11 cellular contexts compared by ENCODE assay signal in the genomic region with DNA sequence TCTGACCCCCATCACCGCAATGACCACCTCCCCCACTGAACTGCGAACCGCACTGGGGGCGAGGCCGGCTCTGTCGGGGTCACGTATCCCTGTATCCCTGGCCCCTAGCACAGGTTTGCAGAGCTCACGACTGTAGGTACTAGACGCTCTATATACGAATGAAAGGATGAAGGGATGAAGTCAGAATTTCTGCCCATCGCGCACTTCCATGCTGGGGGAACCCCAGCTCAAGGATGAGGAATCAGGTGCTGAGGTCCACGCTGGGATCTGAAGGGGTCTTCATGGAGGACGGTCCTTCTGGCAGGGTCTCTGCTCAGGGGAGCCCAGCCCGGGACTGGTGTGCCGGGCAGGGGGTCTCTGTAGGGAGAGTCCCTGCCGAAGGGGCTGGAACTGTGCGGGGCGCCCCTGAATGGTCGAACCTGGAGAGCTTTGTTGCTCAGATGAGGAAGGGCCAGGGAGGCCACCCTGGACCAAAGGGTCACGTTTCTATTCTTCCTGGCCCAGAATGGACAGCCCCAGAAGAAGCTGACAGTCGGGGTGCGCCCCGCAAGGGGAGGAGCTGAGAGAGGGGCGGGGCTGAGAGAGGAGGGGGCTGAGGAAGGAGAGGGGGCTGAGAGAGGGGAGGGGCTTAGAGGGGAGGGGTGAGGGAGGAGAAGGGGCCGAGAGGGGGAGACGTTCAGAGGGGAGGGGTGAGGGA. TPM values are rescaled to one million over a fixed set of nuclear protein-coding genes. Genes with fewer than 3 reads are reported as not detected.
A peak's percentile ranks its signal among the peaks of the same experiment; 100 is the strongest.
DNase-seq lines count a peak whose midpoint lies in the region; ATAC-seq and TF ChIP-seq lines count a peak whose summit lies in the region.
"Had no signal": no experiment of that assay in that cellular context is flagged by ENCODE, and none has a peak within 500 bp of the region (broad histone marks: within the 10 kb centered on the region; RNA-seq: fewer than 3 reads in every experiment).

No MANE protein-coding gene starts in this region.

- peak overlapping the region; percentile 48 for H3K4me3 ChIP-seq in NT2/D1 (ENCODE audit: insufficient read length, low read depth)
- H3K4me3 ChIP-seq in osteoblast (ENCODE audit: insufficient read depth, low read length) = no peak overlapping the region

- H3K36me3 Mint-ChIP-seq in activated CD4-positive, alpha-beta T cell treated with anti-CD3 and anti-CD28 coated beads, Interleukin-2, amount 10 ng/mL, durations not matched to agents 7 days and 5 days (ENCODE audit: low read depth) = no peaks in the 10 kb centered on the region
- no peaks in the 10 kb centered on the region for H3K36me3 Mint-ChIP-seq in effector memory CD8-positive, alpha-beta T cell (ENCODE audit: insufficient read depth)

- POLR2A ChIA-PET in activated CD4-positive, alpha-beta T cell treated with anti-CD3 and anti-CD28 coated beads, Interleukin-2, amount 10 ng/mL, durations not matched to agents 7 days and 5 days (lab: Charles Lee) = no interaction called here

- peaks cover 8% of the 10 kb centered on the region for H3K4me1 Mint-ChIP-seq in activated CD4-positive, alpha-beta T cell treated with anti-CD3 and anti-CD28 coated beads, Interleukin-2, amount 10 ng/mL, durations not matched to agents 7 days and 5 days
- peaks cover 8 to 12% of the 10 kb centered on the region in 2 donors for H3K4me1 Mint-ChIP-seq in effector memory CD8-positive, alpha-beta T cell (ENCODE audit: low read depth in 2 of 2)

- peaks cover 6% of the 10 kb centered on the region for H3K4me1 ChIP-seq in NT2/D1 (ENCODE audit: insufficient read depth, insufficient read length)
- no peaks in the 10 kb centered on the region for H3K4me1 ChIP-seq in osteoblast (ENCODE audit: insufficient read depth, low read length)
- H3K4me1 ChIP-seq: BE2C had no signal

- CTCF ChIA-PET in activated CD4-positive, alpha-beta T cell treated with anti-CD3 and anti-CD28 coated beads, Interleukin-2, amount 10 ng/mL, durations not matched to agents 7 days and 5 days (lab: Charles Lee) = interaction anchor here (1.0 to 1.2 kb wide), 3 partner anchors 10 to 21 kb away, joined by 3 read pairs; no protein-coding TSS in a partner anchor

- no peaks in the 10 kb centered on the region for H3K79me2 ChIP-seq in osteoblast (ENCODE audit: insufficient read depth, low read length)

- no peak overlapping the region for H3K27ac ChIP-seq in osteoblast (ENCODE audit: low read depth, low read length)

- H4K20me1 ChIP-seq in osteoblast (ENCODE audit: insufficient read depth, low read length) = no peaks in the 10 kb centered on the region

- H3K27me3 Mint-ChIP-seq in activated CD4-positive, alpha-beta T cell treated with anti-CD3 and anti-CD28 coated beads, Interleukin-2, amount 10 ng/mL, durations not matched to agents 7 days and 5 days = peaks cover 32% of the 10 kb centered on the region
- H3K27me3 Mint-ChIP-seq in effector memory CD8-positive, alpha-beta T cell = peaks cover 14 to 27% of the 10 kb centered on the region in 2 donors

- peak; percentile 35 for ATAC-seq in effector memory CD8-positive, alpha-beta T cell (replicated peaks)
- no peak for ATAC-seq in GM21447 (IDR thresholded peaks at IDR 0.05; ENCODE audit: unreplicated experiment)

- peak overlapping the region; percentile 27 for H3K4me3 Mint-ChIP-seq in activated CD4-positive, alpha-beta T cell treated with anti-CD3 and anti-CD28 coated beads, Interleukin-2, amount 10 ng/mL, durations not matched to agents 7 days and 5 days
- peak overlapping the region; percentile 51 to 69 for H3K4me3 Mint-ChIP-seq in effector memory CD8-positive, alpha-beta T cell

- H3K36me3 ChIP-seq in NT2/D1 (ENCODE audit: insufficient read depth, insufficient read length, low read length) (no peaks in the 10 kb centered on the region), osteoblast (ENCODE audit: insufficient read depth, low read length) (no peaks in the 10 kb centered on the region)
- H3K36me3 ChIP-seq: BE2C had no signal

- no peaks in the 10 kb centered on the region for H3K9me3 ChIP-seq in NT2/D1 (ENCODE audit: insufficient read depth, low read length)
- H3K9me3 ChIP-seq in osteoblast (ENCODE audit: low read depth, low read length) = no peaks in the 10 kb centered on the region
- H3K9me3 ChIP-seq: BE2C had no signal

- H3K9ac ChIP-seq in NT2/D1 (ENCODE audit: insufficient read length, low read depth) = peak overlapping the region; percentile 37

- H3K27me3 ChIP-seq in NT2/D1 (ENCODE audit: insufficient read depth, insufficient read length) (peaks cover 25% of the 10 kb centered on the region), osteoblast (ENCODE audit: insufficient read depth, low read length) (peaks cover 14% of the 10 kb centered on the region)

- no peak overlapping the region for H3K4me2 ChIP-seq in osteoblast (ENCODE audit: insufficient read depth, low read length)

- H3K9me3 Mint-ChIP-seq in activated CD4-positive, alpha-beta T cell treated with anti-CD3 and anti-CD28 coated beads, Interleukin-2, amount 10 ng/mL, durations not matched to agents 7 days and 5 days = no peaks in the 10 kb centered on the region
- H3K9me3 Mint-ChIP-seq in effector memory CD8-positive, alpha-beta T cell = no peaks in the 10 kb centered on the region

- TF ChIP-seq CTCF in osteoblast (IDR thresholded peaks at IDR 0.05; ENCODE audit: extremely low read depth, low read depth, low read length) = no peak

- no peak overlapping the region for H2AFZ ChIP-seq in osteoblast (ENCODE audit: low read length)

- no peak overlapping the region for H3K27ac Mint-ChIP-seq in activated CD4-positive, alpha-beta T cell treated with anti-CD3 and anti-CD28 coated beads, Interleukin-2, amount 10 ng/mL, durations not matched to agents 7 days and 5 days
- H3K27ac Mint-ChIP-seq in effector memory CD8-positive, alpha-beta T cell = peak overlapping the region in 1 of 2 donors; percentile 30

- DNase-seq in activated CD4-positive, alpha-beta T cell treated with anti-CD3 and anti-CD28 coated beads, Interleukin-2, amount 10 ng/mL, durations not matched to agents 7 days and 5 days = no peak
- no peak for DNase-seq in activated CD4-positive, alpha-beta T cell treated with anti-CD3 and anti-CD28 coated beads, Interleukin-2, amount 50 U/mL, for 1 hour
- DNase-seq in NT2/D1 (ENCODE audit: low read depth, low spot score) (no peak), osteoblast (ENCODE audit: insufficient read length, low spot score, missing footprints) (peak; percentile 74), SW480 (ENCODE audit: low spot score) (no peak), cerebellum (ENCODE audit: low spot score) (no peak)
- no peak for DNase-seq in effector memory CD8-positive, alpha-beta T cell
- DNase-seq: NCI-H1930 had no signal

RNA-seq across cellular contexts. Expression of a gene that starts 37.9 kb away (rescaled TPM):
- total RNA-seq in activated CD4-positive, alpha-beta T cell treated with anti-CD3 and anti-CD28 coated beads, Interleukin-2, amount 10 ng/mL, durations not matched to agents 7 days and 5 days = not detected
- total RNA-seq in osteoblast (0.29 and 0.36 TPM in 2 replicates), cerebellum (21.4 TPM)

RNA-seq across cellular contexts. Expression of a gene that starts 41.9 kb away (rescaled TPM):
- total RNA-seq in activated CD4-positive, alpha-beta T cell treated with anti-CD3 and anti-CD28 coated beads, Interleukin-2, amount 10 ng/mL, durations not matched to agents 7 days and 5 days = 10 to 100 TPM; 19.6 to 21.9 TPM
- total RNA-seq in osteoblast = 1.8 TPM in 2 replicates
- 4.4 TPM for total RNA-seq in cerebellum

RNA-seq across cellular contexts. Expression of a gene that starts 57.6 kb away (rescaled TPM):
- under 1 TPM in 1 of 2 experiments, not detected in 1; 0.07 TPM for total RNA-seq in activated CD4-positive, alpha-beta T cell treated with anti-CD3 and anti-CD28 coated beads, Interleukin-2, amount 10 ng/mL, durations not matched to agents 7 days and 5 days
- total RNA-seq in osteoblast (not detected in 2 replicates), cerebellum (1.2 TPM)
- total RNA-seq: chondrocyte had no signal

Comparison
In these comparisons a context has a peak if more than half of its experiments do, and no peak if none do; other contexts are left out.
1. RNA of a gene that starts 37.9 kb away (total RNA-seq): 21.4 TPM in cerebellum (single experiment); 0.29 to 0.36 TPM in osteoblast and not detected in activated CD4-positive, alpha-beta T cell treated with anti-CD3 and anti-CD28 coated beads, Interleukin-2, amount 10 ng/mL, durations not matched to agents 7 days and 5 days; every median in the first group is over 10 times any median in the second.